Comparison of ENCODE assay signal across 31 cellular contexts in genomic region chrX:96081891-96082290, GRCh38.
DNase-seq lines count a peak whose midpoint lies in the region; ATAC-seq, FAIRE-seq and TF ChIP-seq lines count a peak whose summit lies in the region.
"Had no signal": no experiment of that assay in that cellular context is flagged by ENCODE, and none has a peak within 500 bp of the region (broad histone marks: within the 10 kb centered on the region; RNA-seq: fewer than 3 reads in every experiment).

No MANE protein-coding gene starts in this region.

- H4K91ac ChIP-seq in IMR-90 (ENCODE audit: insufficient read depth, low read depth, low read length) = no peak overlapping the region

- H3K9ac ChIP-seq in IMR-90 (ENCODE audit: low read depth, low read length) = no peak overlapping the region
- no peak overlapping the region for H3K9ac ChIP-seq in K562 (ENCODE audit: insufficient read depth in 1 of 2, low read depth in 2 of 2, low read length in 2 of 2)
- H3K9ac ChIP-seq: BLaER1; BLaER1 treated with 17β-estradiol and CSF1 and Interleukin-3, amounts not matched to agents 10 nM and 100 nM had no signal

- H3K4me3 ChIP-seq in IMR-90 (ENCODE audit: insufficient read depth, low read depth, low read length) (no peak overlapping the region), K562 (no peak overlapping the region), lower lobe of right lung (no peak overlapping the region)
- H3K4me3 ChIP-seq: A549; BLaER1; BLaER1 treated with 17β-estradiol and CSF1 and Interleukin-3, amounts not matched to agents 10 nM and 100 nM had no signal

- no peak overlapping the region for H2BK5ac ChIP-seq in IMR-90 (ENCODE audit: low read depth, low read length, poor library complexity, severe bottlenecking)

- H3K27me3 ChIP-seq in IMR-90 (ENCODE audit: control insufficient read depth, insufficient read depth, low read length) (no peaks in the 10 kb centered on the region), K562 (ENCODE audit: control insufficient read depth in 2 of 2, insufficient read depth in 2 of 2, low read length in 2 of 2) (no peaks in the 10 kb centered on the region), lower lobe of right lung (ENCODE audit: low read depth) (no peaks in the 10 kb centered on the region)
- H3K27me3 ChIP-seq: BE2C had no signal

- H3K14ac ChIP-seq in IMR-90 (replicated peaks; ENCODE audit: low read depth, low read length) = no peak overlapping the region

- H2AK9ac ChIP-seq in IMR-90 (replicated peaks; ENCODE audit: low read depth, low read length, poor library complexity) = no peak overlapping the region

- H3K27ac ChIP-seq in IMR-90 (ENCODE audit: insufficient read depth, low read length) (no peak overlapping the region), K562 (ENCODE audit: extremely low read depth, low read depth, low read length) (no peak overlapping the region), lower lobe of right lung (no peak overlapping the region)
- H3K27ac ChIP-seq: 22Rv1; A549; BLaER1; BLaER1 treated with 17β-estradiol and CSF1 and Interleukin-3, amounts not matched to agents 10 nM and 100 nM; C4-2B had no signal

- H2BK120ac ChIP-seq in IMR-90 (ENCODE audit: low read depth, low read length) = no peak overlapping the region

- 0 out of 2 replicates have a peak, but pooled peaks cover 2% of the 10 kb centered on the region for H3K9me3 ChIP-seq in IMR-90 (ENCODE audit: control insufficient read depth, insufficient read depth, low read length)
- H3K9me3 ChIP-seq in K562 (replicated peaks; ENCODE audit: control insufficient read depth, insufficient read depth, low read depth, low read length) = no peaks in the 10 kb centered on the region
- no peaks in the 10 kb centered on the region for H3K9me3 ChIP-seq in lower lobe of right lung
- H3K9me3 ChIP-seq: A549; BE2C; BLaER1; BLaER1 treated with 17β-estradiol and CSF1 and Interleukin-3, amounts not matched to agents 10 nM and 100 nM; Caco-2 had no signal

- H3K56ac ChIP-seq in IMR-90 (ENCODE audit: extremely low read depth, insufficient read depth, low read length) = no peak overlapping the region

- BruUV-seq in IMR-90 (replicated peaks; lab: Mats Ljungman, UMichigan) (no TSS peak), K562 (replicated peaks; lab: Mats Ljungman, UMichigan) (no TSS peak)

- TF ChIP-seq CTCF in IMR-90 (conservative IDR thresholded peaks at IDR 0.05; ENCODE audit: low read depth, low read length) = no peak
- no peak for TF ChIP-seq CTCF in K562 (IDR thresholded peaks at IDR 0.05 in 2 of 3, conservative IDR thresholded peaks at IDR 0.05 in 1 of 3; ENCODE audit: insufficient read depth in 2 of 3, low read depth in 1 of 3, low read length in 3 of 3)
- no peak for TF ChIP-seq CTCF in lower lobe of right lung (IDR thresholded peaks at IDR 0.05)

- no peak for TF ChIP-seq EP300 in K562 (IDR thresholded peaks at IDR 0.05; ENCODE audit: low read length)

- in situ Hi-C loops in IMR-90 (cut with MboI; ENCODE audit: low sequenced_read_pairs) = no loop called here
- in situ Hi-C loops in K562 (cut with MboI) = no loop called here

- intact Hi-C loops in IMR-90 (cut with micrococcal nuclease) = no loop called here
- intact Hi-C loops in K562 (cut with micrococcal nuclease) = no loop called here
- intact Hi-C loops in lower lobe of right lung (cut with DNase I) = no loop called here

- H4K20me1 ChIP-seq in IMR-90 (ENCODE audit: insufficient read depth, low read length) = no peaks in the 10 kb centered on the region
- no peaks in the 10 kb centered on the region for H4K20me1 ChIP-seq in K562 (replicated peaks; ENCODE audit: control insufficient read depth, insufficient read depth, low read length)
- H4K20me1 ChIP-seq: BLaER1 treated with 17β-estradiol and CSF1 and Interleukin-3, amounts not matched to agents 10 nM and 100 nM had no signal

- no peak for DNase-seq in IMR-90
- DNase-seq in K562 (ENCODE audit: extremely low read depth in 1 of 4, low spot score in 3 of 4) = no peak
- DNase-seq in stimulated activated CD4-positive, alpha-beta T cell treated with anti-CD3 and anti-CD28 coated beads, Interleukin-12 subunit alpha, Interleukin-12 subunit beta, amount 100 ng/mL, for 4 hours = no peak
- no peak for DNase-seq in lower lobe of right lung
- DNase-seq: 8988T; ACHN; AML-193; BE2C; C1 segment of cervical spinal cord; Caco-2; Calu3; CD4-positive, alpha-beta memory T cell; CD4-positive, alpha-beta T cell; CD4-positive, CD25-positive, alpha-beta regulatory T cell; CD8-positive, alpha-beta memory T cell; CD8-positive, alpha-beta T cell; COR-L47; DMS 273 treated with DMSO at 0.1 percent for 48 hours; DMS153; DMS53; DMS79; DMS79 treated with DMSO at 0.1 percent for 48 hours; DND-41; EL had no signal

- H3K4me2 ChIP-seq in IMR-90 (ENCODE audit: low read depth, low read length) = no peak overlapping the region
- no peak overlapping the region for H3K4me2 ChIP-seq in K562 (ENCODE audit: insufficient read depth, low read length)
- H3K4me2 ChIP-seq: A549; BLaER1; BLaER1 treated with 17β-estradiol and CSF1 and Interleukin-3, amounts not matched to agents 10 nM and 100 nM had no signal

- H3K4me1 ChIP-seq in IMR-90 (ENCODE audit: control insufficient read depth, insufficient read depth, low read length) (no peaks in the 10 kb centered on the region), K562 (replicated peaks in 1 of 2; ENCODE audit: control insufficient read depth in 2 of 2, insufficient read depth in 2 of 2, low read length in 2 of 2) (no peaks in the 10 kb centered on the region), lower lobe of right lung (no peaks in the 10 kb centered on the region)
- H3K4me1 ChIP-seq: A549; BE2C; BLaER1; BLaER1 treated with 17β-estradiol and CSF1 and Interleukin-3, amounts not matched to agents 10 nM and 100 nM; Caco-2 had no signal

- ATAC-seq in IMR-90 (ENCODE audit: low read depth) = no peak
- no peak for ATAC-seq in K562
- no peak for ATAC-seq in lower lobe of right lung
- ATAC-seq: A549; CD8-positive, alpha-beta T cell had no signal

- no peaks in the 10 kb centered on the region for H3K9me1 ChIP-seq in IMR-90 (ENCODE audit: insufficient read depth, low read length)
- H3K9me1 ChIP-seq in K562 (ENCODE audit: control insufficient read depth, insufficient read depth, low read length) = no peaks in the 10 kb centered on the region

- H3K36me3 ChIP-seq in IMR-90 (ENCODE audit: control insufficient read depth, insufficient read depth, low read length) (no peaks in the 10 kb centered on the region), K562 (ENCODE audit: control insufficient read depth, insufficient read depth, low read length) (no peaks in the 10 kb centered on the region), lower lobe of right lung (no peaks in the 10 kb centered on the region)
- H3K36me3 ChIP-seq: BE2C; BLaER1; BLaER1 treated with 17β-estradiol and CSF1 and Interleukin-3, amounts not matched to agents 10 nM and 100 nM had no signal

- CTCF ChIA-PET in IMR-90 (lab: Yijun Ruan, JAX) (no interaction called here), K562 (lab: Yijun Ruan, JAX; ENCODE audit: low intra/inter-chr PET ratio) (no interaction called here)

- no peak for FAIRE-seq in K562 (lab: Jason Lieb, UNC)
- FAIRE-seq: A204.1, D721Med had no signal

- H2BK20ac ChIP-seq in IMR-90 (ENCODE audit: low read depth, low read length) = no peak overlapping the region

- no peak overlapping the region for H2AK5ac ChIP-seq in IMR-90 (ENCODE audit: low read depth, low read length)

- H2AFZ ChIP-seq in IMR-90 (replicated peaks; ENCODE audit: low read length, poor library complexity) = no peak overlapping the region
- H2AFZ ChIP-seq in K562 (ENCODE audit: low read depth, low read length) = no peak overlapping the region

- H3K4ac ChIP-seq in IMR-90 (ENCODE audit: low read depth, low read length) = no peak overlapping the region

- no peak for TF ChIP-seq POLR2A in IMR-90 (IDR thresholded peaks at IDR 0.05; ENCODE audit: low read depth, low read length)
- no peak for TF ChIP-seq POLR2A in K562 (conservative IDR thresholded peaks at IDR 0.05)

- H2BK15ac ChIP-seq in IMR-90 (ENCODE audit: low read depth, low read length) = no peak overlapping the region

- POLR2A ChIA-PET in IMR-90 (lab: Charles Lee; ENCODE audit: unreplicated experiment) (no interaction called here), K562 (lab: Yijun Ruan, JAX) (no interaction called here)

- H3K79me1 ChIP-seq in IMR-90 (ENCODE audit: low read depth in 1 of 2, low read length in 2 of 2) = no peaks in the 10 kb centered on the region

- no peak overlapping the region for H3K23ac ChIP-seq in IMR-90 (ENCODE audit: low read depth, low read length)

- H3K18ac ChIP-seq in IMR-90 (ENCODE audit: low read depth, low read length) = no peak overlapping the region

- no peaks in the 10 kb centered on the region for H3K79me2 ChIP-seq in K562 (ENCODE audit: control insufficient read depth, insufficient read depth, low read length)

- TF ChIP-seq RAD21 in IMR-90 (IDR thresholded peaks at IDR 0.05; ENCODE audit: low read length) = no peak
- no peak for TF ChIP-seq RAD21 in K562 (CRISPR knock-in tag; conservative IDR thresholded peaks at IDR 0.05 in 1 of 2, IDR thresholded peaks at IDR 0.05 in 1 of 2)

- dilution Hi-C loops in IMR-90 (cut with HindIII; ENCODE audit: low sequenced_read_pairs, unreplicated experiment) = no loop called here

- no peak overlapping the region for H4K5ac ChIP-seq in IMR-90 (ENCODE audit: low read depth, low read length)

- no peak overlapping the region for H4K8ac ChIP-seq in IMR-90 (ENCODE audit: low read depth in 2 of 2, low read length in 2 of 2)

TF ChIP-seq in IMR-90, 13 proteins besides CTCF, POLR2A, EP300 and RAD21:
- TF ChIP-seq MXI1 (IDR thresholded peaks at IDR 0.05; ENCODE audit: borderline replicate concordance, low read depth, low read length) (no peak), MAFK (IDR thresholded peaks at IDR 0.05; ENCODE audit: low read depth, low read length) (peak; percentile 61)
TF ChIP-seq in IMR-90: peak in this region for 1.

TF ChIP-seq in K562, 482 proteins besides CTCF, POLR2A, EP300 and RAD21:
- TF ChIP-seq ZNF316 (IDR thresholded peaks at IDR 0.05) (peak; percentile 63), ZNF717 (CRISPR knock-in tag; IDR thresholded peaks at IDR 0.05) (no peak)
